3 cellular contexts compared by ENCODE assay signal in the genomic region with DNA sequence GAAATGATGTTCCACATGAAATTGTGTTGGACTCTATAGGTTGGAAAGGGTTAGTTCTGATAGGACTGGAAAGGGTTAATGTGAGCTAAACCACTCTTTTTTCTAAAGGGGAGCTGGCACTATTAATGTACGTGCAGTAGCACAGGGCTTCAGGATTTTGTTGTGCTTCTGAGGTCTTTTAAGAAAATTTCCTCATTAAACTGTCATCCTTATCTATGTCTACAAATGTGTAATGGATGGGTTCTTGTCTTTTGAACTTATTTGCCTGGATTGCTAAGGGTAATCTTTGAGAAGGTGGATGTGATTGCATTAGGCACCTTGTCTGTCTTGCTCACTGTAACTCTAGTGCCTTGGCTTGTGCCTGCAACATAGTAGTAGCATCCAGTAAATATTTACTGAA.
TF ChIP-seq lines count a peak whose summit lies in the region.

No MANE protein-coding gene starts in this region.

TF ChIP-seq in liver, 16 proteins besides CTCF, POLR2A, EP300 and RAD21 (continued from another document):
- no peak for TF ChIP-seq ZBTB33 (IDR thresholded peaks at IDR 0.05)
- TF ChIP-seq MAX (IDR thresholded peaks at IDR 0.05) = no peak
- TF ChIP-seq GABPA (IDR thresholded peaks at IDR 0.05 in 1 of 2, conservative IDR thresholded peaks at IDR 0.05 in 1 of 2) = no peak
- no peak for TF ChIP-seq HNF4G (IDR thresholded peaks at IDR 0.05)
- TF ChIP-seq SP1 (IDR thresholded peaks at IDR 0.05) = no peak
- TF ChIP-seq REST (IDR thresholded peaks at IDR 0.05) = no peak
- TF ChIP-seq ATF3 (IDR thresholded peaks at IDR 0.05) = no peak
- no peak for TF ChIP-seq RXRA (IDR thresholded peaks at IDR 0.05)
- TF ChIP-seq HNF4A (conservative IDR thresholded peaks at IDR 0.05) = no peak
- TF ChIP-seq TAF1 (conservative IDR thresholded peaks at IDR 0.05) = no peak

TF ChIP-seq in HepG2, 621 proteins besides CTCF, POLR2A, EP300 and RAD21 (continued from another document):
- TF ChIP-seq, protein P1, sequence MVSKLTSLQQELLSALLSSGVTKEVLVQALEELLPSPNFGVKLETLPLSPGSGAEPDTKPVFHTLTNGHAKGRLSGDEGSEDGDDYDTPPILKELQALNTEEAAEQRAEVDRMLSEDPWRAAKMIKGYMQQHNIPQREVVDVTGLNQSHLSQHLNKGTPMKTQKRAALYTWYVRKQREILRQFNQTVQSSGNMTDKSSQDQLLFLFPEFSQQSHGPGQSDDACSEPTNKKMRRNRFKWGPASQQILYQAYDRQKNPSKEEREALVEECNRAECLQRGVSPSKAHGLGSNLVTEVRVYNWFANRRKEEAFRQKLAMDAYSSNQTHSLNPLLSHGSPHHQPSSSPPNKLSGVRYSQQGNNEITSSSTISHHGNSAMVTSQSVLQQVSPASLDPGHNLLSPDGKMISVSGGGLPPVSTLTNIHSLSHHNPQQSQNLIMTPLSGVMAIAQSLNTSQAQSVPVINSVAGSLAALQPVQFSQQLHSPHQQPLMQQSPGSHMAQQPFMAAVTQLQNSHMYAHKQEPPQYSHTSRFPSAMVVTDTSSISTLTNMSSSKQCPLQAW (CRISPR knock-in tag; IDR thresholded peaks at IDR 0.05) = no peak
- no peak for TF ChIP-seq PHF21A (CRISPR knock-in tag; IDR thresholded peaks at IDR 0.05)
- no peak for TF ChIP-seq GTF3A (CRISPR knock-in tag; conservative IDR thresholded peaks at IDR 0.05)
- no peak for TF ChIP-seq ATF1 (CRISPR knock-in tag; IDR thresholded peaks at IDR 0.05)
- TF ChIP-seq GZF1 (CRISPR knock-in tag; IDR thresholded peaks at IDR 0.05) = no peak
- no peak for TF ChIP-seq DZIP1 (CRISPR knock-in tag; IDR thresholded peaks at IDR 0.05)
- no peak for TF ChIP-seq ZNF275 (CRISPR knock-in tag; IDR thresholded peaks at IDR 0.05; ENCODE audit: borderline replicate concordance)

TF ChIP-seq in neural cell, 6 proteins besides CTCF, POLR2A, EP300 and RAD21:
- TF ChIP-seq REST (IDR thresholded peaks at IDR 0.05; ENCODE audit: borderline replicate concordance) (no peak), POLR2AphosphoS5 (IDR thresholded peaks at IDR 0.05) (no peak), EZH2 (IDR thresholded peaks at IDR 0.05; ENCODE audit: borderline replicate concordance, insufficient read depth, low read length, poor library complexity, severe bottlenecking) (no peak), SMC3 (conservative IDR thresholded peaks at IDR 0.05; ENCODE audit: poor library complexity) (no peak), MXI1 (conservative IDR thresholded peaks at IDR 0.05; ENCODE audit: poor library complexity, severe bottlenecking) (no peak), TAF1 (IDR thresholded peaks at IDR 0.05; ENCODE audit: low read depth) (no peak)
TF ChIP-seq in neural cell: peak in this region for 0.
